In genomic region chr22:31082606-31083376, GRCh38 we compare ENCODE assay signal across 8 cellular contexts. TPM values are rescaled to one million over a fixed set of nuclear protein-coding genes. Genes with fewer than 3 reads are reported as not detected.
DNase-seq lines count a peak whose midpoint lies in the region; ATAC-seq and TF ChIP-seq lines count a peak whose summit lies in the region.

No MANE protein-coding gene starts in this region.

- ATAC-seq in GM21717 (IDR thresholded peaks at IDR 0.05; ENCODE audit: unreplicated experiment), result no peak
- ATAC-seq in GM18498 (IDR thresholded peaks at IDR 0.05; ENCODE audit: unreplicated experiment), result no peak

- H3K27me3 ChIP-seq in MM.1S (replicated peaks; ENCODE audit: insufficient read depth, low read length) (no peaks in the 10 kb centered on the region), ovary (no peaks in the 10 kb centered on the region)

- no peak overlapping the region for H3K9ac ChIP-seq in MM.1S (ENCODE audit: low read length)

- H2AFZ ChIP-seq in MM.1S (ENCODE audit: low read length), result no peak overlapping the region

- 57 to 62% (median 60%) methylated on average over 11 of the region's 11 CpGs for WGBS in ovary, 3 donors

- peaks cover 20% of the 10 kb centered on the region; the same call in 1 of the 2 replicates for H3F3A ChIP-seq in MM.1S (ENCODE audit: insufficient read depth, low read length)

- intact Hi-C loops in ovary (cut with DNase I), result loop anchor here in 2 of 4 donors (5.0 to 10.0 kb wide), 4 partner anchors 45 to 438 kb away; partner anchors contain the start of genes MORC2 (in 1 of the 2) and TUG1 (in 1 of the 2)

- no peak overlapping the region; the same call in 1 of the 2 replicates for H3K27ac ChIP-seq in MM.1S (ENCODE audit: low read length)
- peak overlapping the region in 1 of 2 donors; percentile 42 for H3K27ac ChIP-seq in ovary

- no peak overlapping the region for H3K4me3 ChIP-seq in MM.1S (ENCODE audit: low read length)
- H3K4me3 ChIP-seq in fibroblast of mammary gland (ENCODE audit: control insufficient read depth, low read depth, low read length), result peak overlapping the region; percentile 92
- peak overlapping the region; percentile 88 for H3K4me3 ChIP-seq in ovary

- DNase-seq in ELR (ENCODE audit: low read depth) (peak; percentile 77), MM.1S (no peak), activated T-cell treated with anti-CD3 and anti-CD28 coated beads for 24 hours (ENCODE audit: low read depth) (peak; percentile 33), fibroblast of mammary gland (ENCODE audit: low read depth) (peak; percentile 77), ovary (peak; percentile 50 to 75 (median 71)), hippocampal formation (lab: John Stamatoyannopoulos, UW) (no peak)

- TF ChIP-seq CTCF in MM.1S (IDR thresholded peaks at IDR 0.05; ENCODE audit: low read length), result peak; percentile 41
- peak; percentile 67 for TF ChIP-seq CTCF in fibroblast of mammary gland (conservative IDR thresholded peaks at IDR 0.05; ENCODE audit: control insufficient read depth, insufficient read depth, low read depth, low read length)
- TF ChIP-seq CTCF in ovary (IDR thresholded peaks at IDR 0.05), result peak in 1 of 3 donors; percentile 40

- H3K9me3 ChIP-seq in MM.1S (replicated peaks; ENCODE audit: insufficient read depth, low read length) (no peaks in the 10 kb centered on the region), ovary (no peaks in the 10 kb centered on the region)

- no peak for TF ChIP-seq EP300 in ovary (IDR thresholded peaks at IDR 0.05)

- H3K4me1 ChIP-seq in MM.1S (ENCODE audit: low read length), result peaks cover 27% of the 10 kb centered on the region
- peaks cover 13% of the 10 kb centered on the region for H3K4me1 ChIP-seq in ovary (ENCODE audit: insufficient read depth)

- no peak for TF ChIP-seq POLR2A in ovary (IDR thresholded peaks at IDR 0.05)

- H3K4me2 ChIP-seq in MM.1S (ENCODE audit: low read depth, low read length), result peak overlapping the region; percentile 92; the same call in 1 of the 2 replicates

- H4K20me1 ChIP-seq in MM.1S (ENCODE audit: insufficient read depth, low read length), result no peaks in the 10 kb centered on the region

- H3K36me3 ChIP-seq in MM.1S (replicated peaks; ENCODE audit: insufficient read depth, low read length), result no peaks in the 10 kb centered on the region
- H3K36me3 ChIP-seq in ovary, result no peaks in the 10 kb centered on the region

- no peaks in the 10 kb centered on the region for H3K9me2 ChIP-seq in MM.1S (replicated peaks; ENCODE audit: insufficient read depth, low read length)

- H3K79me2 ChIP-seq in MM.1S (ENCODE audit: low read length), result peaks cover 28% of the 10 kb centered on the region

RNA-seq across cellular contexts. Expression of gene SMTN, which starts 1.7 kb away (rescaled TPM):
- total RNA-seq in ovary, result 100 to 1,000 TPM in 3 of 7 donors, 10 to 100 TPM in 4; 39.9 to 238 (median 87.6) TPM
- 10 to 100 TPM; 23.1 to 61.2 TPM for polyA plus RNA-seq in ovary

RNA-seq across cellular contexts. Expression of gene SELENOM, which starts 24.6 kb away (rescaled TPM):
- 100 to 1,000 TPM; 229 to 678 (median 306) TPM for total RNA-seq in ovary
- 100 to 1,000 TPM in 1 of 2 donors, 10 to 100 TPM in 1; 25.7 to 433 TPM for polyA plus RNA-seq in ovary

RNA-seq across cellular contexts. Expression of gene INPP5J, which starts 40.0 kb away (rescaled TPM):
- total RNA-seq in ovary, result 1 to 10 TPM in 5 of 7 donors, under 1 TPM in 2; 0.63 to 3.1 (median 1.5) TPM
- polyA plus RNA-seq in ovary, result under 1 TPM; 0.65 to 0.67 TPM

RNA-seq across cellular contexts. Expression of gene PLA2G3, which starts 57.5 kb away (rescaled TPM):
- under 1 TPM in 1 of 7 donors, not detected in 6; 0.13 TPM for total RNA-seq in ovary
- polyA plus RNA-seq in ovary, result not detected

Comparison
In these comparisons a context has a peak if more than half of its experiments do, and no peak if none do; other contexts are left out.
1. DNase-seq: peak in ELR (single experiment), activated T-cell treated with anti-CD3 and anti-CD28 coated beads for 24 hours (single experiment), fibroblast of mammary gland (single experiment) and ovary (5 of 5); none in MM.1S (single experiment) and hippocampal formation (0 of 2).